In genomic region chr18:39841133-39842041, GRCh38 we compare ENCODE assay signal across 8 cellular contexts.
A peak's percentile ranks its signal among the peaks of the same experiment; 100 is the strongest.
DNase-seq lines count a peak whose midpoint lies in the region; ATAC-seq lines count a peak whose summit lies in the region.

No MANE protein-coding gene starts in this region.

- no peaks in the 10 kb centered on the region for H3K36me3 ChIP-seq in iPS-15b (ENCODE audit: control insufficient read depth, insufficient read depth, low read length)

- DNase-seq in ELR (ENCODE audit: low read depth) (peak; percentile 67), NCI-H2171 (lab: John Stamatoyannopoulos, UW) (peak; percentile 66), brain pericyte (ENCODE audit: low read depth, low spot score) (peak; percentile 50), skeletal muscle cell (ENCODE audit: low read depth) (peak; percentile 44), NK-92 (lab: John Stamatoyannopoulos, UW; ENCODE audit: unreplicated experiment) (no peak)
- DNase-seq in activated CD4-positive, alpha-beta T cell treated with anti-CD3 and anti-CD28 coated beads for 1 hour: no peak

- peak overlapping the region; percentile 87 for H3K4me3 ChIP-seq in iPS-15b (ENCODE audit: low read depth, low read length)
- peak overlapping the region; percentile 57 for H3K4me3 ChIP-seq in skeletal muscle cell (ENCODE audit: low read depth, low read length)

- H3K9me3 ChIP-seq in iPS-15b (ENCODE audit: control insufficient read depth, insufficient read depth, low read length): no peaks in the 10 kb centered on the region

- no peaks in the 10 kb centered on the region for H3K4me1 ChIP-seq in iPS-15b (ENCODE audit: control insufficient read depth, insufficient read depth, low read length)

- H3K9ac ChIP-seq in iPS-15b (ENCODE audit: low read depth, low read length): peak overlapping the region; percentile 19

- peaks cover 26% of the 10 kb centered on the region for H3K27me3 ChIP-seq in iPS-15b (ENCODE audit: control insufficient read depth, insufficient read depth, low read length)

- no peak for ATAC-seq in HG02973 (IDR thresholded peaks at IDR 0.05; ENCODE audit: unreplicated experiment)

Comparison
In these comparisons a context has a peak if more than half of its experiments do, and no peak if none do; other contexts are left out.
1. DNase-seq: peak in ELR (single experiment), NCI-H2171 (single experiment), brain pericyte (single experiment) and skeletal muscle cell (single experiment); none in activated CD4-positive, alpha-beta T cell treated with anti-CD3 and anti-CD28 coated beads for 1 hour (single experiment) and NK-92 (single experiment).